Comparison of ENCODE assay signal across 8 cellular contexts in genomic region chr15:78539464-78540134, GRCh38. TPM values are rescaled to one million over a fixed set of nuclear protein-coding genes. Genes with fewer than 3 reads are reported as not detected.
A peak's percentile ranks its signal among the peaks of the same experiment; 100 is the strongest.
DNase-seq lines count a peak whose midpoint lies in the region; TF ChIP-seq lines count a peak whose summit lies in the region.
"Not testable (repeated sequence)": the region's sequence is repeated elsewhere in the genome, so short reads cannot be mapped to it uniquely, and the experiment has no call there.

No MANE protein-coding gene starts in this region.

- peaks cover 31% of the 10 kb centered on the region for H4K20me1 ChIP-seq in BLaER1

- H3K9me3 Mint-ChIP-seq in T-helper 2 cell treated with Interferon-gamma antibody and Interleukin-4, amounts not matched to agents 5 μg/mL and 100 μg/mL, for 36 hours; endothelial cell (ENCODE audit: unreplicated experiment): not testable (repeated sequence)

- H3K27ac ChIP-seq in BLaER1 (peak overlapping the region; percentile 94), HUES48 (ENCODE audit: low read depth, low read length) (peak overlapping the region; percentile 97), neutrophil (peak overlapping the region; percentile 91), substantia nigra (ENCODE audit: low read depth, low read length, poor library complexity, severe bottlenecking) (peak overlapping the region; percentile 92)

- H3K36me3 Mint-ChIP-seq in T-helper 2 cell treated with Interferon-gamma antibody and Interleukin-4, amounts not matched to agents 5 μg/mL and 100 μg/mL, for 36 hours (ENCODE audit: low read depth), result peaks cover 27% of the 10 kb centered on the region
- H3K36me3 Mint-ChIP-seq in endothelial cell (ENCODE audit: low read depth, unreplicated experiment), result not testable (repeated sequence)

- H3K9me3 ChIP-seq in BLaER1; HUES48 (ENCODE audit: control insufficient read depth, insufficient read depth, low read length); adipocyte (ENCODE audit: control insufficient read depth, low read length); neutrophil: not testable (repeated sequence)

- H3K27me3 ChIP-seq in BLaER1; HUES48 (ENCODE audit: control insufficient read depth, insufficient read depth, low read length); adipocyte (replicated peaks; ENCODE audit: control insufficient read depth, insufficient read depth, low read length); kidney epithelial cell (ENCODE audit: control insufficient read depth, insufficient read depth, low read length); neutrophil: not testable (repeated sequence)

- H3K4me2 ChIP-seq in BLaER1, result peak overlapping the region; percentile 96

- not testable (repeated sequence) for H3K27me3 Mint-ChIP-seq in T-helper 2 cell treated with Interferon-gamma antibody and Interleukin-4, amounts not matched to agents 5 μg/mL and 100 μg/mL, for 36 hours (ENCODE audit: low read depth); endothelial cell (ENCODE audit: unreplicated experiment)

- H3K9ac ChIP-seq in BLaER1, result peak overlapping the region; percentile 93
- H3K9ac ChIP-seq in HUES48 (ENCODE audit: low read depth, low read length), result peak overlapping the region; percentile 94
- H3K9ac ChIP-seq in adipocyte (ENCODE audit: low read length), result peak overlapping the region; percentile 99

- H3K4me1 ChIP-seq in BLaER1, result peaks cover 30% of the 10 kb centered on the region
- not testable (repeated sequence) for H3K4me1 ChIP-seq in HUES48 (ENCODE audit: control insufficient read depth, insufficient read depth, low read length)
- peaks cover 30% of the 10 kb centered on the region for H3K4me1 ChIP-seq in adipocyte (ENCODE audit: control insufficient read depth, insufficient read depth, low read length)
- H3K4me1 ChIP-seq in neutrophil (ENCODE audit: control insufficient read depth in 1 of 2, insufficient read depth in 1 of 2, low read depth in 1 of 2, low read length in 1 of 2), result peaks cover 14 to 24% of the 10 kb centered on the region in 2 experiments

- peak overlapping the region; percentile 91 for H3K4me3 Mint-ChIP-seq in T-helper 2 cell treated with Interferon-gamma antibody and Interleukin-4, amounts not matched to agents 5 μg/mL and 100 μg/mL, for 36 hours
- H3K4me3 Mint-ChIP-seq in endothelial cell (ENCODE audit: unreplicated experiment), result peak overlapping the region; percentile 99

- H3K27ac Mint-ChIP-seq in T-helper 2 cell treated with Interferon-gamma antibody and Interleukin-4, amounts not matched to agents 5 μg/mL and 100 μg/mL, for 36 hours, result peak overlapping the region; percentile 97
- peak overlapping the region; percentile 98 for H3K27ac Mint-ChIP-seq in endothelial cell (ENCODE audit: unreplicated experiment)

- not testable (repeated sequence) for TF ChIP-seq CTCF in endothelial cell (IDR thresholded peaks at IDR 0.05; ENCODE audit: unreplicated experiment); kidney epithelial cell (IDR thresholded peaks at IDR 0.05; ENCODE audit: insufficient read depth, low read length, poor library complexity, severe bottlenecking); neutrophil (IDR thresholded peaks at IDR 0.05)

- DNase-seq in T-helper 2 cell treated with Interferon-gamma antibody and Interleukin-4, amounts not matched to agents 5 μg/mL and 100 μg/mL, for 36 hours (ENCODE audit: low spot score); adipocyte (ENCODE audit: low read depth); endothelial cell (ENCODE audit: low spot score); kidney epithelial cell (ENCODE audit: low read depth): not testable (repeated sequence)
- DNase-seq in substantia nigra (lab: John Stamatoyannopoulos, UW), result peak in 1 of 49 donors; percentile 22

- H3K4me3 ChIP-seq in BLaER1 (peak overlapping the region; percentile 80), HUES48 (ENCODE audit: low read depth, low read length) (peak overlapping the region; percentile 96), adipocyte (ENCODE audit: low read length) (peak overlapping the region; percentile 96), kidney epithelial cell (ENCODE audit: low read depth, low read length) (peak overlapping the region; percentile 65), neutrophil (ENCODE audit: low read depth in 1 of 2, low read length in 1 of 2) (peak overlapping the region; percentile 86 to 91)

- peaks cover 28% of the 10 kb centered on the region for H3K36me3 ChIP-seq in BLaER1
- H3K36me3 ChIP-seq in HUES48 (ENCODE audit: control insufficient read depth, insufficient read depth, low read length), result peaks cover 29% of the 10 kb centered on the region
- H3K36me3 ChIP-seq in adipocyte (ENCODE audit: control insufficient read depth, insufficient read depth, low read length, severe bottlenecking), result peaks cover 26% of the 10 kb centered on the region
- not testable (repeated sequence) for H3K36me3 ChIP-seq in kidney epithelial cell (ENCODE audit: control insufficient read depth, insufficient read depth, low read length)
- peaks cover 20% of the 10 kb centered on the region for H3K36me3 ChIP-seq in neutrophil

- H3K4me1 Mint-ChIP-seq in T-helper 2 cell treated with Interferon-gamma antibody and Interleukin-4, amounts not matched to agents 5 μg/mL and 100 μg/mL, for 36 hours (ENCODE audit: low read depth), result peaks cover 29% of the 10 kb centered on the region
- H3K4me1 Mint-ChIP-seq in endothelial cell (ENCODE audit: unreplicated experiment), result peaks cover 15% of the 10 kb centered on the region

RNA-seq across cellular contexts. Expression of gene PSMA4, which starts 0.6 kb away (rescaled TPM):
- 169 TPM for total RNA-seq in endothelial cell (ENCODE audit: unreplicated experiment)
- total RNA-seq in kidney epithelial cell, result 209 and 243 TPM in 2 replicates

RNA-seq across cellular contexts. Expression of gene CHRNA5, which starts 25.7 kb away (rescaled TPM):
- total RNA-seq in endothelial cell (ENCODE audit: unreplicated experiment) (22.7 TPM), kidney epithelial cell (4.7 and 13.7 TPM in 2 replicates)

RNA-seq across cellular contexts. Expression of gene HYKK, which starts 32.2 kb away (rescaled TPM):
- total RNA-seq in endothelial cell (ENCODE audit: unreplicated experiment) (1.3 TPM), kidney epithelial cell (3.9 and 4.4 TPM in 2 replicates)
